11 cellular contexts compared by ENCODE assay signal in genomic region chr6:14877758-14878157, GRCh38.
DNase-seq lines count a peak whose midpoint lies in the region; ATAC-seq and TF ChIP-seq lines count a peak whose summit lies in the region.
"Had no signal": no experiment of that assay in that cellular context is flagged by ENCODE, and none has a peak within 500 bp of the region (broad histone marks: within the 10 kb centered on the region; RNA-seq: fewer than 3 reads in every experiment).

No MANE protein-coding gene starts in this region.

- H3F3A ChIP-seq in SK-N-SH (replicated peaks; ENCODE audit: insufficient read depth) (peaks cover 6% of the 10 kb centered on the region), Loucy (ENCODE audit: low read depth) (no peaks in the 10 kb centered on the region; the same call in 1 of the 2 replicates)

- H3K4me1 Mint-ChIP-seq in chondrocyte (ENCODE audit: low read depth) = peaks cover 31% of the 10 kb centered on the region

- DNase-seq in SK-N-SH (no peak), chondrocyte (ENCODE audit: low spot score) (no peak), posterior vena cava (ENCODE audit: low spot score) (peak; percentile 58), NCI-H2081 (lab: John Stamatoyannopoulos, UW) (no peak), 8988T (no peak)
- DNase-seq: SHP77 treated with DMSO at 0.1 percent for 48 hours had no signal

- no peaks in the 10 kb centered on the region for H3K9me3 Mint-ChIP-seq in chondrocyte (ENCODE audit: low read depth)

- H3K27me3 ChIP-seq in SK-N-SH (ENCODE audit: insufficient read depth) (no peaks in the 10 kb centered on the region), Loucy (ENCODE audit: insufficient read depth, low read length, poor library complexity, severe bottlenecking) (no peaks in the 10 kb centered on the region)
- H3K27me3 ChIP-seq: body of pancreas had no signal

- H2AFZ ChIP-seq in SK-N-SH (ENCODE audit: low read depth) (peak overlapping the region; percentile 35; the same call in 1 of the 2 replicates), Loucy (ENCODE audit: low read length) (no peak overlapping the region)

- H3K36me3 ChIP-seq in SK-N-SH (replicated peaks in 1 of 2; ENCODE audit: control insufficient read depth in 1 of 2, insufficient read depth in 2 of 2, low read length in 1 of 2) = no peaks in the 10 kb centered on the region
- no peaks in the 10 kb centered on the region for H3K36me3 ChIP-seq in Loucy (ENCODE audit: insufficient read depth, low read length)

- ATAC-seq in SK-N-SH treated with all-trans-retinoic acid at 6 μM for 48 hours (no peak), GM18867 (IDR thresholded peaks at IDR 0.05; ENCODE audit: unreplicated experiment) (no peak)

- POLR2A ChIA-PET in SK-N-SH (lab: Yijun Ruan, JAX) = no interaction called here

- H3K27ac Mint-ChIP-seq in chondrocyte (ENCODE audit: unreplicated experiment) = peak overlapping the region; percentile 91

- no peak for TF ChIP-seq RAD21 in SK-N-SH (IDR thresholded peaks at IDR 0.05; ENCODE audit: low read length)

- no peak overlapping the region for H3K9ac ChIP-seq in SK-N-SH
- H3K9ac ChIP-seq in Loucy (ENCODE audit: low read depth, low read length, poor library complexity, severe bottlenecking) = peak overlapping the region; percentile 7

- TF ChIP-seq EP300 in SK-N-SH (IDR thresholded peaks at IDR 0.05; ENCODE audit: borderline replicate concordance in 1 of 2, low read depth in 1 of 2, low read length in 1 of 2) = no peak

- H3K4me3 Mint-ChIP-seq in chondrocyte (ENCODE audit: unreplicated experiment) = no peak overlapping the region

- CTCF ChIA-PET in SK-N-SH (lab: Yijun Ruan, JAX) = no interaction called here

- H3K4me1 ChIP-seq in SK-N-SH (ENCODE audit: control insufficient read depth in 1 of 2, insufficient read depth in 2 of 2, low read depth in 1 of 2, low read length in 1 of 2) (peaks cover 0 to 19% of the 10 kb centered on the region in 2 experiments; a peak in 1 of 4 replicates), Loucy (ENCODE audit: insufficient read depth, low read length, poor library complexity, severe bottlenecking) (peaks cover 45% of the 10 kb centered on the region)
- H3K4me1 ChIP-seq: body of pancreas had no signal

- 94% methylated on average over 3 of the region's 3 CpGs for WGBS in SK-N-SH (ENCODE audit: low lambda C conversion rate)

- H4K20me1 ChIP-seq in SK-N-SH (ENCODE audit: insufficient read depth) (no peaks in the 10 kb centered on the region), Loucy (ENCODE audit: insufficient read depth, low read length, poor library complexity, severe bottlenecking) (no peaks in the 10 kb centered on the region)

- peak overlapping the region in 1 of 2 experiments; percentile 74; a peak in 2 of 4 replicates for H3K27ac ChIP-seq in SK-N-SH (ENCODE audit: low read depth in 2 of 2, low read length in 1 of 2)
- H3K27ac ChIP-seq: 22Rv1 had no signal

- TF ChIP-seq CTCF in SK-N-SH (IDR thresholded peaks at IDR 0.05) (no peak), Loucy (conservative IDR thresholded peaks at IDR 0.05; ENCODE audit: low read length) (no peak), chondrocyte (IDR thresholded peaks at IDR 0.05) (no peak)

- H3K27me3 Mint-ChIP-seq in chondrocyte (ENCODE audit: low read depth) = no peaks in the 10 kb centered on the region

- H3K9me2 ChIP-seq in SK-N-SH = no peaks in the 10 kb centered on the region
- no peaks in the 10 kb centered on the region for H3K9me2 ChIP-seq in Loucy (replicated peaks; ENCODE audit: low read depth, low read length)

- intact Hi-C loops in posterior vena cava (cut with DNase I) = no loop called here

- H3K79me2 ChIP-seq in SK-N-SH (ENCODE audit: insufficient read depth) (no peaks in the 10 kb centered on the region), Loucy (ENCODE audit: insufficient read depth, low read length) (no peaks in the 10 kb centered on the region)

- no peak overlapping the region for H3K4me3 ChIP-seq in SK-N-SH (ENCODE audit: low read depth in 2 of 2, low read length in 1 of 2)
- H3K4me3 ChIP-seq in Loucy (ENCODE audit: low read length, poor library complexity, severe bottlenecking) = peak overlapping the region; percentile 52
- H3K4me3 ChIP-seq: body of pancreas had no signal

- no peak overlapping the region; the same call in 1 of the 2 replicates for H3K4me2 ChIP-seq in SK-N-SH
- peak overlapping the region; percentile 65 for H3K4me2 ChIP-seq in Loucy (ENCODE audit: low read depth, low read length, poor library complexity, severe bottlenecking)

- H3K36me3 Mint-ChIP-seq in chondrocyte (ENCODE audit: low read depth) = no peaks in the 10 kb centered on the region

- H3K9me3 ChIP-seq in SK-N-SH = no peaks in the 10 kb centered on the region
- no peaks in the 10 kb centered on the region for H3K9me3 ChIP-seq in Loucy (ENCODE audit: insufficient read depth, low read depth, low read length)
- H3K9me3 ChIP-seq: body of pancreas had no signal

TF ChIP-seq in SK-N-SH, 30 proteins besides CTCF, POLR2A, EP300 and RAD21 (continues in another document):
- TF ChIP-seq POLR2AphosphoS5 (IDR thresholded peaks at IDR 0.05; ENCODE audit: low read depth, low read length) (no peak), MXI1 (IDR thresholded peaks at IDR 0.05; ENCODE audit: low read depth, low read length) (no peak), TEAD4 (IDR thresholded peaks at IDR 0.05; ENCODE audit: borderline replicate concordance, insufficient read depth) (no peak), SMC3 (IDR thresholded peaks at IDR 0.05; ENCODE audit: low read depth, low read length) (no peak), ZBTB33 (IDR thresholded peaks at IDR 0.05; ENCODE audit: borderline replicate concordance, low read depth) (no peak), IRF3 (IDR thresholded peaks at IDR 0.05; ENCODE audit: low read depth, low read length) (no peak), RFX5 (IDR thresholded peaks at IDR 0.05; ENCODE audit: low read length) (no peak), RXRA (IDR thresholded peaks at IDR 0.05; ENCODE audit: borderline replicate concordance, low read depth) (no peak)

TF ChIP-seq in SK-N-SH treated with all-trans-retinoic acid at 6 μM for 48 hours, 23 proteins besides CTCF, POLR2A, EP300 and RAD21 (continues in another document):
- TF ChIP-seq BACH2 (CRISPR knock-in tag; IDR thresholded peaks at IDR 0.05; ENCODE audit: borderline replicate concordance) = no peak
- TF ChIP-seq ZNF8 (CRISPR knock-in tag; IDR thresholded peaks at IDR 0.05) = no peak
- no peak for TF ChIP-seq TSHZ2 (CRISPR knock-in tag; IDR thresholded peaks at IDR 0.05)
- TF ChIP-seq ZNF565 (CRISPR knock-in tag; conservative IDR thresholded peaks at IDR 0.05; ENCODE audit: low read depth) = no peak
- no peak for TF ChIP-seq RARB (CRISPR knock-in tag; IDR thresholded peaks at IDR 0.05)
- TF ChIP-seq ESRRG (CRISPR knock-in tag; IDR thresholded peaks at IDR 0.05) = no peak
- TF ChIP-seq CSDC2 (CRISPR knock-in tag; IDR thresholded peaks at IDR 0.05) = no peak
- TF ChIP-seq CSRNP3 (CRISPR knock-in tag; IDR thresholded peaks at IDR 0.05) = no peak
- TF ChIP-seq SNAI2 (CRISPR knock-in tag; IDR thresholded peaks at IDR 0.05) = no peak
- no peak for TF ChIP-seq TOX (CRISPR knock-in tag; IDR thresholded peaks at IDR 0.05; ENCODE audit: borderline replicate concordance)
- TF ChIP-seq OSR1 (CRISPR knock-in tag; IDR thresholded peaks at IDR 0.05) = no peak
